Comparison of ENCODE assay signal across 16 cellular contexts in the genomic region with DNA sequence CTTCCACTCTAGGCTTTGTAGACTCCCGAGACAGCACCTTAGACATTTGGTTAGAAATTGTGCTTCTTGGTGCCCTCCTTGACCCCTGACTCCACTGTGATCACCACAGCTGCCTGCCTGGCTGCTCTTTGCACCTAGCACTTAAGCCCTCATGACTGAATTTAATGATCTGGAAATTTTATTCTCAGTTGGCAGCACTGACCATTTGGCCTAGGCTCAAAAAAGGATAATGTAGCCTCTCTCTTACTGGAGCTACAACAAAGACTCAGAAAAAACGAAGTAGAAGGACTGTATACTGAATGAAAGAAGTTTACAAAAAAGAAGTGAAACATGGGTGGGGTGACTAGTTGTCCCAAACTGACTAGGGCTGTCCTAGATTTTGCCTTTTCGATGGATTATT. TPM values are rescaled to one million over a fixed set of nuclear protein-coding genes. Genes with fewer than 3 reads are reported as not detected.
DNase-seq lines count a peak whose midpoint lies in the region; ATAC-seq and TF ChIP-seq lines count a peak whose summit lies in the region.
"Had no signal": no experiment of that assay in that cellular context is flagged by ENCODE, and none has a peak within 500 bp of the region (broad histone marks: within the 10 kb centered on the region; RNA-seq: fewer than 3 reads in every experiment).

No MANE protein-coding gene starts in this region.

- no peaks in the 10 kb centered on the region for H3K36me3 Mint-ChIP-seq in stimulated activated naive B cell treated with anti-CD40 and anti-IgM and Interleukin-4, amounts not matched to agents 10 μg/mL and 1 μg/mL and 100 μg/mL, for 72 hours

- TF ChIP-seq CTCF in body of pancreas (IDR thresholded peaks at IDR 0.05) (no peak), coronary artery (IDR thresholded peaks at IDR 0.05) (no peak)

- H3K27ac Mint-ChIP-seq in stimulated activated naive B cell treated with anti-CD40 and anti-IgM and Interleukin-4, amounts not matched to agents 10 μg/mL and 1 μg/mL and 100 μg/mL, for 72 hours = peak overlapping the region; percentile 47
- H3K27ac Mint-ChIP-seq: activated naive CD8-positive, alpha-beta T cell treated with anti-CD3 and anti-CD28 coated beads for 36 hours; CD4-positive, alpha-beta T cell had no signal

- H3K4me3 ChIP-seq in body of pancreas (no peak overlapping the region), coronary artery (no peak overlapping the region)
- H3K4me3 ChIP-seq: colonic mucosa, esophagus muscularis mucosa, SK-N-MC had no signal

- no peaks in the 10 kb centered on the region for H3K36me3 ChIP-seq in body of pancreas (replicated peaks in 1 of 2; ENCODE audit: insufficient read depth in 1 of 2, low read depth in 2 of 2)
- H3K36me3 ChIP-seq: colonic mucosa, esophagus muscularis mucosa had no signal

- H3K9me3 ChIP-seq in body of pancreas = no peaks in the 10 kb centered on the region
- H3K9me3 ChIP-seq: colonic mucosa, esophagus muscularis mucosa had no signal

- H3K4me1 ChIP-seq in body of pancreas = peaks cover 16% of the 10 kb centered on the region
- H3K4me1 ChIP-seq: colonic mucosa had no signal

- H3K27me3 Mint-ChIP-seq in stimulated activated naive B cell treated with anti-CD40 and anti-IgM and Interleukin-4, amounts not matched to agents 10 μg/mL and 1 μg/mL and 100 μg/mL, for 72 hours = no peaks in the 10 kb centered on the region

- H3K4me3 Mint-ChIP-seq in stimulated activated naive B cell treated with anti-CD40 and anti-IgM and Interleukin-4, amounts not matched to agents 10 μg/mL and 1 μg/mL and 100 μg/mL, for 72 hours = no peak overlapping the region
- H3K4me3 Mint-ChIP-seq: activated naive CD8-positive, alpha-beta T cell treated with anti-CD3 and anti-CD28 coated beads for 36 hours; CD4-positive, alpha-beta T cell had no signal

- H3K27ac ChIP-seq in body of pancreas (no peak overlapping the region), coronary artery (peak overlapping the region in 1 of 2 donors; percentile 20)
- H3K27ac ChIP-seq: colonic mucosa, esophagus muscularis mucosa, SK-N-MC had no signal

- peak; percentile 51 for ATAC-seq in body of pancreas
- ATAC-seq in stimulated activated naive B cell treated with anti-CD40 and anti-IgM and Interleukin-4, amounts not matched to agents 10 μg/mL and 1 μg/mL and 100 μg/mL, for 72 hours (replicated peaks) = no peak

- DNase-seq in NCI-H1105 (lab: John Stamatoyannopoulos, UW) (peak; percentile 51), body of pancreas (peak in 3 of 4 donors; percentile 26 to 39 (median 38)), medulla oblongata (ENCODE audit: extremely low spot score) (peak; percentile 64), amniotic stem cell (lab: John Stamatoyannopoulos, UW) (no peak), coronary artery (ENCODE audit: low spot score) (no peak), EL (no peak), Kasumi-1 (lab: John Stamatoyannopoulos, UW) (no peak)
- DNase-seq in stimulated activated naive B cell treated with anti-CD40 and anti-IgM and Interleukin-4, amounts not matched to agents 10 μg/mL and 1 μg/mL and 100 μg/mL, for 72 hours = no peak
- DNase-seq: activated CD8-positive, alpha-beta memory T cell treated with anti-CD3 and anti-CD28 coated beads, Interleukin-2, amount 50 U/mL, for 4 hours; activated naive CD8-positive, alpha-beta T cell treated with anti-CD3 and anti-CD28 coated beads for 36 hours; CD4-positive, alpha-beta T cell; colonic mucosa; IMR-90; NCI-H1694 treated with DMSO at 0.1 percent for 48 hours had no signal

- H3K4me1 Mint-ChIP-seq in stimulated activated naive B cell treated with anti-CD40 and anti-IgM and Interleukin-4, amounts not matched to agents 10 μg/mL and 1 μg/mL and 100 μg/mL, for 72 hours = peaks cover 16 to 25% of the 10 kb centered on the region in 2 donors

- H3K27me3 ChIP-seq in body of pancreas = no peaks in the 10 kb centered on the region
- H3K27me3 ChIP-seq: colonic mucosa, esophagus muscularis mucosa had no signal

- WGBS in body of pancreas, 2 donors = 30 to 31% methylated on average over 3 of the region's 3 CpGs

- intact Hi-C loops in body of pancreas (cut with DNase I) = no loop called here

- no peak for TF ChIP-seq POLR2A in body of pancreas (IDR thresholded peaks at IDR 0.05)

- H3K9me3 Mint-ChIP-seq in stimulated activated naive B cell treated with anti-CD40 and anti-IgM and Interleukin-4, amounts not matched to agents 10 μg/mL and 1 μg/mL and 100 μg/mL, for 72 hours = no peaks in the 10 kb centered on the region
- H3K9me3 Mint-ChIP-seq: activated naive CD8-positive, alpha-beta T cell treated with anti-CD3 and anti-CD28 coated beads for 36 hours; CD4-positive, alpha-beta T cell had no signal

RNA-seq across cellular contexts. Expression of a gene that starts 11.3 kb away (rescaled TPM):
- 10 to 100 TPM in 1 of 2 donors, 1 to 10 TPM in 1; 1.6 to 11.2 TPM for total RNA-seq in body of pancreas

RNA-seq across cellular contexts. Expression of a gene that starts 29.2 kb away (rescaled TPM):
- 10 to 100 TPM; 19.5 to 29.0 TPM for total RNA-seq in body of pancreas

Comparison
In these comparisons a context has a peak if more than half of its experiments do, and no peak if none do; other contexts are left out.
1. DNase-seq: peak in NCI-H1105 (single experiment), body of pancreas (3 of 4) and medulla oblongata (single experiment); none in stimulated activated naive B cell treated with anti-CD40 and anti-IgM and Interleukin-4, amounts not matched to agents 10 μg/mL and 1 μg/mL and 100 μg/mL, for 72 hours (single experiment), amniotic stem cell (single experiment), coronary artery (single experiment), EL (single experiment) and Kasumi-1 (0 of 2).